Comparison of ENCODE assay signal across 14 cellular contexts in the genomic region with DNA sequence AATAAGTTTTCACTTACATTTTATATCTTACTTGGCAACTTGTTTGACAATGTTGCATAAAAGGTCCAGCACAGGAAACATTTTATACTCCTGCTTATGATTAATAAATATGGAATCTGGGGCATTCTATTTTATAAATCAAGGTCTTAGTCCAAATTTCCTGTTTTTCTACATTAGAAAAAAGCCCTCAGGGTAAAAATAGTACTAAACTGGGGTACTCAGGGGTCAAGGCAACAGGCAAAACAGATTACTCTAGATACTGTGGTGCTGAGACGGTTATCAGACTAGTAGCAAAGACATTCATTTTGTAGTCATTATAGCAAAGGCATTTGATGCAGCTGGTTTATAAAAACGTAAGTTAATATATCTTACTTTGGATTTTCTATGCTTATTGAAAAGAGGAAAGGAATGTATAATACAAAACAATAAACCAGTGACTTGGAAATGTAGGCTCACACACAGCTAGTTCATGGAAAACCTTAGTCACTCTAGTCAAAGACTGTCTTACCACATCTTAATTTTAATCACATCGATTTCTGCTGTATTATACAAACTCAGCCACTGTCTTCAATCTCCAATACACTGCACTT. TPM values are rescaled to one million over a fixed set of nuclear protein-coding genes. Genes with fewer than 3 reads are reported as not detected.
DNase-seq lines count a peak whose midpoint lies in the region; ATAC-seq lines count a peak whose summit lies in the region.
"Had no signal": no experiment of that assay in that cellular context is flagged by ENCODE, and none has a peak within 500 bp of the region (broad histone marks: within the 10 kb centered on the region; RNA-seq: fewer than 3 reads in every experiment).

No MANE protein-coding gene starts in this region.

- H3K4me1 ChIP-seq in muscle layer of duodenum (ENCODE audit: control insufficient read depth in 1 of 2, insufficient read depth in 2 of 2, low read length in 2 of 2) = peaks cover 0 to 19% of the 10 kb centered on the region in 2 donors
- H3K4me1 ChIP-seq: prostate gland had no signal

- no peaks in the 10 kb centered on the region for H3K27me3 ChIP-seq in muscle layer of duodenum (ENCODE audit: low read depth, low read length)

- peak overlapping the region; percentile 20 for H3K27ac ChIP-seq in muscle layer of duodenum (ENCODE audit: low read length)
- H3K27ac ChIP-seq: prostate gland had no signal

- H3K4me3 ChIP-seq in muscle layer of duodenum (ENCODE audit: low read depth in 1 of 2, low read length in 2 of 2) = no peak overlapping the region
- H3K4me3 ChIP-seq: prostate gland had no signal

- no peaks in the 10 kb centered on the region for H3K36me3 ChIP-seq in muscle layer of duodenum (ENCODE audit: control insufficient read depth in 1 of 2, insufficient read depth in 2 of 2, low read length in 2 of 2)
- H3K36me3 ChIP-seq: prostate gland had no signal

- ATAC-seq in GM21423 (IDR thresholded peaks at IDR 0.05; ENCODE audit: unreplicated experiment) = no peak

- peak; percentile 40 for DNase-seq in A172 (ENCODE audit: low spot score)
- DNase-seq in HS-5 (ENCODE audit: low read depth) = peak; percentile 59
- peak; percentile 88 for DNase-seq in dermis blood vessel endothelial cell
- DNase-seq in NCI-H2081 treated with DMSO at 0.1 percent for 48 hours (lab: John Stamatoyannopoulos, UW) = no peak
- DNase-seq in CD1c-positive myeloid dendritic cell (ENCODE audit: extremely low spot score) = no peak
- no peak for DNase-seq in putamen (ENCODE audit: low spot score)
- DNase-seq: activated B cell treated with CpG ODN at 0.5 μM for 24 hours; activated effector memory CD4-positive, alpha-beta T cell treated with Interleukin-2 at 50 U/mL for 16 hours; endodermal cell; NCI-H187 treated with DMSO at 0.1 percent for 48 hours; stimulated activated CD8-positive, alpha-beta memory T cell treated with anti-CD3 and anti-CD28 coated beads, Interleukin-4, amount 100 ng/mL, for 48 hours had no signal

- H3K9me3 ChIP-seq in muscle layer of duodenum (ENCODE audit: control insufficient read depth in 1 of 2, low read length in 2 of 2) = peaks cover 4 to 6% of the 10 kb centered on the region in 2 donors
- H3K9me3 ChIP-seq: prostate gland had no signal

RNA-seq across cellular contexts. Expression of gene FILIP1L, which starts 45.4 kb away (rescaled TPM):
- 29.0 and 48.1 TPM in 2 replicates for total RNA-seq in A172 (2014; rRNA removed; shearing (Covaris generic))
- 22.0 and 42.7 TPM in 2 replicates for total RNA-seq in dermis blood vessel endothelial cell

Comparison
In these comparisons a context has a peak if more than half of its experiments do, and no peak if none do; other contexts are left out.
1. DNase-seq: peak in A172 (single experiment), HS-5 (single experiment) and dermis blood vessel endothelial cell (single experiment); none in NCI-H2081 treated with DMSO at 0.1 percent for 48 hours (single experiment), CD1c-positive myeloid dendritic cell (single experiment) and putamen (single experiment).